In genomic region chr18:21740724-21741510, GRCh38 we compare ENCODE assay signal across 8 cellular contexts. TPM values are rescaled to one million over a fixed set of nuclear protein-coding genes. Genes with fewer than 3 reads are reported as not detected.
DNase-seq lines count a peak whose midpoint lies in the region; ATAC-seq, FAIRE-seq and TF ChIP-seq lines count a peak whose summit lies in the region.

Gene MIB1 (plus strand): TSS chr18:21740792. CDS start chr18:21741584, 792 bp downstream.

- no peak for TF ChIP-seq EP300 in H1 (IDR thresholded peaks at IDR 0.05; ENCODE audit: borderline replicate concordance in 1 of 2, low read depth in 2 of 2, low read length in 2 of 2)

- H4K8ac ChIP-seq in H1 (ENCODE audit: extremely low read depth, insufficient read depth, low read length) = peak within 1 kb of the TSS; percentile 93
- peak within 1 kb of the TSS; percentile 59 for H4K8ac ChIP-seq in mesendoderm (ENCODE audit: low read depth, low read length)

- H3K9ac ChIP-seq in H1 (replicated peaks in 1 of 4; ENCODE audit: extremely low read depth in 1 of 4, low read depth in 3 of 4, low read length in 3 of 4) (peak within 1 kb of the TSS; percentile 87 to 91 (median 88)), mesendoderm (ENCODE audit: low read length) (peak within 1 kb of the TSS; percentile 62)

- H4K91ac ChIP-seq in H1 (replicated peaks; ENCODE audit: insufficient read length, low read length) = no peak within 1 kb of the TSS

- H3K4me2 ChIP-seq in H1 (ENCODE audit: insufficient read depth in 1 of 2, low read depth in 2 of 2, low read length in 2 of 2) = peak within 1 kb of the TSS; percentile 80 to 88
- peak within 1 kb of the TSS; percentile 83 for H3K4me2 ChIP-seq in mesendoderm (ENCODE audit: low read length)

- H3K56ac ChIP-seq in H1 (replicated peaks; ENCODE audit: insufficient read length, low read depth, low read length) = no peak within 1 kb of the TSS
- peak within 1 kb of the TSS; percentile 73 for H3K56ac ChIP-seq in mesendoderm (ENCODE audit: low read length)

- intact Hi-C loops in activated CD4-positive, alpha-beta memory T cell treated with anti-CD3 and anti-CD28 coated beads for 36 hours (cut with micrococcal nuclease) = loop anchor here (1.0 to 10.0 kb wide), 7 partner anchors 37 to 1846 kb away; partner anchors contain the start of genes ABHD3, ESCO1, NPC1 and ROCK1

- peak within 1 kb of the TSS; percentile 79 for H4K5ac ChIP-seq in H1 (ENCODE audit: insufficient read length, low read depth, low read length)
- H4K5ac ChIP-seq in mesendoderm (ENCODE audit: low read length) = no peak within 1 kb of the TSS

- peak within 1 kb of the TSS; percentile 96 for H3K27ac Mint-ChIP-seq in activated CD4-positive, alpha-beta memory T cell treated with anti-CD3 and anti-CD28 coated beads for 36 hours

- H2BK5ac ChIP-seq in H1 (ENCODE audit: low read depth, low read length) = peak within 1 kb of the TSS; percentile 95
- H2BK5ac ChIP-seq in mesendoderm (ENCODE audit: low read length) = no peak within 1 kb of the TSS

- CTCF ChIA-PET in activated CD4-positive, alpha-beta memory T cell treated with anti-CD3 and anti-CD28 coated beads for 36 hours (lab: Charles Lee) = interaction anchor here (0.7 to 4.6 kb wide), 4 partner anchors 36 to 140 kb away, joined by 3 to 28 read pairs (median 5); partner anchors contain the start of genes ABHD3 and ESCO1
- CTCF ChIA-PET in H1 (lab: Charles Lee; ENCODE audit: partially characterized antibody) = no interaction called here

- no peak for FAIRE-seq in H1 (lab: Jason Lieb, UNC)

- H3K23ac ChIP-seq in H1 (ENCODE audit: insufficient read length) = no peak within 1 kb of the TSS
- H3K23ac ChIP-seq in mesendoderm (ENCODE audit: low read length) = no peak within 1 kb of the TSS

- no peak within 1 kb of the TSS for H2BK20ac ChIP-seq in H1 (ENCODE audit: low read length)

- no peak for TF ChIP-seq CTCF in H1 (IDR thresholded peaks at IDR 0.05; ENCODE audit: control extremely low read depth in 1 of 3, insufficient read depth in 1 of 3, low read depth in 1 of 3, low read length in 3 of 3)

- H3K18ac ChIP-seq in H1 (ENCODE audit: extremely low read depth, low read length) (peak within 1 kb of the TSS; percentile 93), mesendoderm (ENCODE audit: low read length) (peak within 1 kb of the TSS; percentile 94)

- 0% methylated on average over 28 of the region's 95 CpGs; no CpG with 5 or more reads in 1 of the 2 experiments for WGBS in H1 (ENCODE audit: extremely low coverage in 1 of 2, insufficient coverage in 1 of 2, insufficient read length in 1 of 2, insufficient replicate concordance in 2 of 2, low coverage in 1 of 2, low lambda C conversion rate in 2 of 2, missing lambda C conversion rate in 1 of 2), 2 experiments
- WGBS in mesendoderm (ENCODE audit: extremely low coverage, insufficient coverage, low lambda C conversion rate) = no CpG with 5 or more reads among the region's 95 CpGs

- H2AFZ ChIP-seq in H1 (ENCODE audit: low read length) = peak within 1 kb of the TSS; percentile 54

- ATAC-seq in GM18868 (IDR thresholded peaks at IDR 0.05; ENCODE audit: unreplicated experiment) (peak; percentile 56), HG03066 (IDR thresholded peaks at IDR 0.05; ENCODE audit: low read depth, unreplicated experiment) (peak; percentile 50)

- H3K79me1 ChIP-seq in H1 (ENCODE audit: low read depth, low read length) (no peaks in the 10 kb centered on the region), mesendoderm (ENCODE audit: low read length) (peaks cover 2% of the 10 kb centered on the region)

- H3K27ac ChIP-seq in H1 (ENCODE audit: low read depth, low read length) (peak within 1 kb of the TSS; percentile 91), mesendoderm (ENCODE audit: low read depth, low read length) (peak within 1 kb of the TSS; percentile 90)

- H2BK120ac ChIP-seq in H1 (replicated peaks; ENCODE audit: low read depth, low read length) (no peak within 1 kb of the TSS), mesendoderm (ENCODE audit: low read depth, low read length) (no peak within 1 kb of the TSS)

- no peak within 1 kb of the TSS; the same call in 1 of the 2 replicates for H2BK15ac ChIP-seq in H1 (ENCODE audit: low read length)
- H2BK15ac ChIP-seq in mesendoderm (replicated peaks; ENCODE audit: low read depth) = no peak within 1 kb of the TSS

- DNase-seq in AG20443 (ENCODE audit: low spot score) = peak; percentile 65
- peak; percentile 99 for DNase-seq in NCI-H2227 (lab: John Stamatoyannopoulos, UW; ENCODE audit: unreplicated experiment)
- DNase-seq in activated CD4-positive, alpha-beta memory T cell treated with anti-CD3 and anti-CD28 coated beads for 36 hours = no peak
- DNase-seq in H1 (ENCODE audit: low read depth in 1 of 2, low spot score in 2 of 2) = peak in 1 of 2 experiments; percentile 99
- peak; percentile 99 for DNase-seq in mesendoderm
- peak; percentile 61 for DNase-seq in stimulated activated naive CD4-positive, alpha-beta T cell treated with Interleukin-2 at 50 U/mL for 16 hours (lab: John Stamatoyannopoulos, UW)

- H3K27me3 ChIP-seq in H1 (replicated peaks in 1 of 4; ENCODE audit: control insufficient read depth in 3 of 4, extremely low read depth in 1 of 4, insufficient read depth in 3 of 4, low read length in 3 of 4) (no peaks in the 10 kb centered on the region), mesendoderm (ENCODE audit: insufficient read depth, low read length, poor library complexity) (no peaks in the 10 kb centered on the region)

- no peak within 1 kb of the TSS for H3K14ac ChIP-seq in H1 (ENCODE audit: insufficient read length)

- H3K23me2 ChIP-seq in H1 (ENCODE audit: low read depth, low read length) = peaks cover 6% of the 10 kb centered on the region; the same call in 1 of the 2 replicates

- H2BK12ac ChIP-seq in H1 (ENCODE audit: low read depth, low read length) = no peak within 1 kb of the TSS

- TF ChIP-seq POLR2A in H1 (IDR thresholded peaks at IDR 0.05; ENCODE audit: control extremely low read depth in 1 of 2, low read depth in 2 of 2, low read length in 2 of 2) = peak; percentile 74 to 75

- POLR2A ChIA-PET in activated CD4-positive, alpha-beta memory T cell treated with anti-CD3 and anti-CD28 coated beads for 36 hours (lab: Charles Lee) = interaction anchor here (0.9 to 3.9 kb wide), 5 partner anchors 33 to 141 kb away, joined by 3 to 33 read pairs (median 6); partner anchors contain the start of genes ABHD3 and ESCO1
- POLR2A ChIA-PET in H1 (lab: Charles Lee; ENCODE audit: partially characterized antibody) = interaction anchor here (0.7 to 2.9 kb wide), 11 partner anchors 8 to 252 kb away, joined by 3 to 19 read pairs (median 3); partner anchors contain the start of genes ABHD3, ESCO1 and SNRPD1

- peaks cover 39% of the 10 kb centered on the region for H3K4me1 Mint-ChIP-seq in activated CD4-positive, alpha-beta memory T cell treated with anti-CD3 and anti-CD28 coated beads for 36 hours (ENCODE audit: low read depth)

- peak within 1 kb of the TSS; percentile 95 for H3K4me3 Mint-ChIP-seq in activated CD4-positive, alpha-beta memory T cell treated with anti-CD3 and anti-CD28 coated beads for 36 hours

- H3K36me3 ChIP-seq in H1 (ENCODE audit: control insufficient read depth in 2 of 4, insufficient read depth in 4 of 4, low read length in 3 of 4) (no peaks in the 10 kb centered on the region), mesendoderm (ENCODE audit: control insufficient read depth, insufficient read depth, low read length) (no peaks in the 10 kb centered on the region)

- peaks cover 2% of the 10 kb centered on the region for H3K27me3 Mint-ChIP-seq in activated CD4-positive, alpha-beta memory T cell treated with anti-CD3 and anti-CD28 coated beads for 36 hours

- no peak within 1 kb of the TSS for H2AK5ac ChIP-seq in H1 (ENCODE audit: low read depth, low read length)
- H2AK5ac ChIP-seq in mesendoderm (ENCODE audit: low read length) = no peak within 1 kb of the TSS

- H3K4me1 ChIP-seq in H1 (replicated peaks in 1 of 4; ENCODE audit: control insufficient read depth in 3 of 4, insufficient read depth in 4 of 4, low read length in 3 of 4) (peaks cover under 1 to 6% (median 4%) of the 10 kb centered on the region in 4 experiments; a peak in 5 of 7 replicates), mesendoderm (ENCODE audit: control insufficient read depth, low read depth, low read length) (no peaks in the 10 kb centered on the region)

- peaks cover 15 to 45% of the 10 kb centered on the region in 2 experiments for H3K79me2 ChIP-seq in H1 (ENCODE audit: control insufficient read depth in 1 of 2, insufficient read depth in 2 of 2, low read length in 2 of 2)
- H3K79me2 ChIP-seq in mesendoderm (ENCODE audit: control insufficient read depth, insufficient read depth, low read length) = peaks cover 30% of the 10 kb centered on the region

- peaks cover 6% of the 10 kb centered on the region for H3K9me3 Mint-ChIP-seq in activated CD4-positive, alpha-beta memory T cell treated with anti-CD3 and anti-CD28 coated beads for 36 hours

- H3K9me3 ChIP-seq in H1 (ENCODE audit: insufficient read depth in 2 of 2, low read depth in 1 of 2, low read length in 1 of 2) = no peaks in the 10 kb centered on the region

- H3K4me3 ChIP-seq in H1 (ENCODE audit: extremely low read depth in 1 of 4, insufficient read depth in 2 of 4, low read depth in 3 of 4, low read length in 4 of 4) (peak within 1 kb of the TSS; percentile 83 to 94 (median 88)), mesendoderm (ENCODE audit: low read length) (peak within 1 kb of the TSS; percentile 28)

- H3K4ac ChIP-seq in H1 (replicated peaks; ENCODE audit: insufficient read length, low read depth, low read length) (peak within 1 kb of the TSS; percentile 38), mesendoderm (ENCODE audit: low read depth, low read length) (peak within 1 kb of the TSS; percentile 96)

- peaks cover 2% of the 10 kb centered on the region for H3K36me3 Mint-ChIP-seq in activated CD4-positive, alpha-beta memory T cell treated with anti-CD3 and anti-CD28 coated beads for 36 hours

- peaks cover 12 to 19% of the 10 kb centered on the region in 2 experiments for H4K20me1 ChIP-seq in H1 (replicated peaks in 1 of 2; ENCODE audit: control insufficient read depth in 1 of 2, insufficient read depth in 2 of 2, low read length in 2 of 2)

- no peak for TF ChIP-seq RAD21 in H1 (IDR thresholded peaks at IDR 0.05 in 1 of 2, conservative IDR thresholded peaks at IDR 0.05 in 1 of 2; ENCODE audit: low read depth in 2 of 2, low read length in 2 of 2)

TF ChIP-seq in H1, 55 proteins besides CTCF, POLR2A, EP300 and RAD21 (continues in another document):
- no peak for TF ChIP-seq BCL11A (IDR thresholded peaks at IDR 0.05; ENCODE audit: low read depth in 2 of 2, low read length in 2 of 2)

RNA-seq across cellular contexts. Expression of gene MIB1, which starts in this region (rescaled TPM):
- total RNA-seq in activated CD4-positive, alpha-beta memory T cell treated with anti-CD3 and anti-CD28 coated beads for 36 hours = 10 to 100 TPM; 40.8 to 43.5 TPM
- total RNA-seq in H1 (2021; fragmentation: NEBNext Ultra II Directional; extraction: Animal tissue kit (Norgen Biotek cat#: 25700)) = 57.2 and 60.3 TPM in 2 replicates
- polyA plus RNA-seq in H1 (2011; rRNA removed) = 6.1 and 8.2 TPM in 2 replicates
- polyA plus RNA-seq in H1 (2011; cell fraction: cytosol; rRNA removed) = 11.8 TPM
- polyA plus RNA-seq in H1 (2011; cell fraction: nucleus; rRNA removed) = 11.1 TPM
- 16.6 to 26.4 TPM (median 23.8 TPM) in 4 replicates for polyA plus RNA-seq in H1 (2012, experiment 1 of 2)
- 0.89 TPM for polyA plus RNA-seq in H1 (2012, experiment 2 of 2)
- 16.3 TPM for polyA plus RNA-seq in H1 (2013, experiment 1 of 2)
- 14.5 TPM for polyA plus RNA-seq in H1 (2013, experiment 2 of 2)
- 114 and 144 TPM in 2 replicates for polyA minus RNA-seq in H1 (2011; rRNA and poly(A)+ RNA removed)
- 48.9 TPM for polyA minus RNA-seq in H1 (2011; cell fraction: cytosol; rRNA and poly(A)+ RNA removed)
- polyA minus RNA-seq in H1 (2011; cell fraction: nucleus; rRNA and poly(A)+ RNA removed) = 63.6 TPM
- polyA plus RNA-seq in mesendoderm (2013, experiment 1 of 2) = 14.3 TPM
- 14.4 TPM for polyA plus RNA-seq in mesendoderm (2013, experiment 2 of 2)
